18 cellular contexts compared by ENCODE assay signal in genomic region chr10:17811466-17811865, GRCh38. TPM values are rescaled to one million over a fixed set of nuclear protein-coding genes. Genes with fewer than 3 reads are reported as not detected.
"Had no signal": no experiment of that assay in that cellular context is flagged by ENCODE, and none has a peak within 500 bp of the region (broad histone marks: within the 10 kb centered on the region; RNA-seq: fewer than 3 reads in every experiment).

No MANE protein-coding gene starts in this region.

- DNase-seq: activated CD4-positive, alpha-beta T cell treated with anti-CD3 and anti-CD28 coated beads, Interleukin-2, amount 10 ng/mL, durations not matched to agents 7 days and 5 days; activated CD8-positive, alpha-beta memory T cell treated with anti-CD3 and anti-CD28 coated beads for 24 hours; activated naive CD8-positive, alpha-beta T cell treated with anti-CD3 and anti-CD28 coated beads, Interleukin-2, amount 10 ng/mL, durations not matched to agents 7 days and 5 days; anterior cingulate cortex; dorsolateral prefrontal cortex; endodermal cell; erythroblast; hypothalamus; left ventricle myocardium superior; stimulated activated CD4-positive, alpha-beta T cell treated with anti-CD3 and anti-CD28 coated beads, Interleukin-12 subunit alpha, Interleukin-12 subunit beta, amount 100 ng/mL, for 4 hours; stimulated activated CD4-positive, alpha-beta T cell treated with anti-CD3 and anti-CD28 coated beads, Interleukin-2, amount 100 ng/mL, for 24 hours; transverse colon had no signal

- H3K4me3 Mint-ChIP-seq: activated CD4-positive, alpha-beta T cell treated with anti-CD3 and anti-CD28 coated beads, Interleukin-2, amount 10 ng/mL, durations not matched to agents 7 days and 5 days; activated naive CD8-positive, alpha-beta T cell treated with anti-CD3 and anti-CD28 coated beads, Interleukin-2, amount 10 ng/mL, durations not matched to agents 7 days and 5 days; activated T-helper 1 cell treated with anti-CD3 and anti-CD28 coated beads, Interleukin-12 subunit alpha, Interleukin-12 subunit beta, Interleukin-2, Interleukin-4 antibody, amounts not matched to agents 30 ng/mL and 10 ng/mL and 1 ng/mL, durations not matched to agents 14 hours and 24 hours and 36 hours; endodermal cell; stimulated activated effector memory CD8-positive, alpha-beta T cell treated with anti-CD3 and anti-CD28 coated beads, Interleukin-12 subunit alpha, Interleukin-12 subunit beta, amount 100 ng/mL, for 72 hours had no signal

- H3K4me3 ChIP-seq: prostate gland, SK-N-MC had no signal

- H3K27ac ChIP-seq: dorsolateral prefrontal cortex, prostate gland, SK-N-MC, transverse colon had no signal

- H3K9me3 Mint-ChIP-seq: activated CD4-positive, alpha-beta T cell treated with anti-CD3 and anti-CD28 coated beads, Interleukin-2, amount 10 ng/mL, durations not matched to agents 7 days and 5 days; activated naive CD8-positive, alpha-beta T cell treated with anti-CD3 and anti-CD28 coated beads, Interleukin-2, amount 10 ng/mL, durations not matched to agents 7 days and 5 days; activated T-helper 1 cell treated with anti-CD3 and anti-CD28 coated beads, Interleukin-12 subunit alpha, Interleukin-12 subunit beta, Interleukin-2, Interleukin-4 antibody, amounts not matched to agents 30 ng/mL and 10 ng/mL and 1 ng/mL, durations not matched to agents 14 hours and 24 hours and 36 hours; endodermal cell; stimulated activated effector memory CD8-positive, alpha-beta T cell treated with anti-CD3 and anti-CD28 coated beads, Interleukin-12 subunit alpha, Interleukin-12 subunit beta, amount 100 ng/mL, for 72 hours had no signal

- H3K27ac Mint-ChIP-seq: activated CD4-positive, alpha-beta T cell treated with anti-CD3 and anti-CD28 coated beads, Interleukin-2, amount 10 ng/mL, durations not matched to agents 7 days and 5 days; activated naive CD8-positive, alpha-beta T cell treated with anti-CD3 and anti-CD28 coated beads, Interleukin-2, amount 10 ng/mL, durations not matched to agents 7 days and 5 days; activated T-helper 1 cell treated with anti-CD3 and anti-CD28 coated beads, Interleukin-12 subunit alpha, Interleukin-12 subunit beta, Interleukin-2, Interleukin-4 antibody, amounts not matched to agents 30 ng/mL and 10 ng/mL and 1 ng/mL, durations not matched to agents 14 hours and 24 hours and 36 hours; endodermal cell; stimulated activated effector memory CD8-positive, alpha-beta T cell treated with anti-CD3 and anti-CD28 coated beads, Interleukin-12 subunit alpha, Interleukin-12 subunit beta, amount 100 ng/mL, for 72 hours had no signal

- H3K36me3 Mint-ChIP-seq: activated naive CD8-positive, alpha-beta T cell treated with anti-CD3 and anti-CD28 coated beads, Interleukin-2, amount 10 ng/mL, durations not matched to agents 7 days and 5 days; stimulated activated effector memory CD8-positive, alpha-beta T cell treated with anti-CD3 and anti-CD28 coated beads, Interleukin-12 subunit alpha, Interleukin-12 subunit beta, amount 100 ng/mL, for 72 hours had no signal

- H3K36me3 ChIP-seq: prostate gland, transverse colon had no signal

- H3K27me3 ChIP-seq: transverse colon had no signal

- ATAC-seq: left ventricle myocardium superior; stimulated activated effector memory CD8-positive, alpha-beta T cell treated with anti-CD3 and anti-CD28 coated beads, Interleukin-12 subunit alpha, Interleukin-12 subunit beta, amount 100 ng/mL, for 72 hours had no signal

- H3K9me3 ChIP-seq: prostate gland, transverse colon had no signal

- H3K4me1 ChIP-seq: prostate gland, transverse colon had no signal

RNA-seq across cellular contexts. Expression of gene MRC1, which starts 2.3 kb away (rescaled TPM):
- total RNA-seq: activated CD4-positive, alpha-beta T cell treated with anti-CD3 and anti-CD28 coated beads, Interleukin-2, amount 10 ng/mL, durations not matched to agents 7 days and 5 days; activated T-helper 1 cell treated with anti-CD3 and anti-CD28 coated beads, Interleukin-12 subunit alpha, Interleukin-12 subunit beta, Interleukin-2, Interleukin-4 antibody, amounts not matched to agents 30 ng/mL and 10 ng/mL and 1 ng/mL, durations not matched to agents 14 hours and 24 hours and 36 hours; chondrocyte had no signal
- polyA plus RNA-seq: neural cell had no signal

RNA-seq across cellular contexts. Expression of gene TMEM236, which starts 59.5 kb away (rescaled TPM):
- total RNA-seq: activated T-helper 1 cell treated with anti-CD3 and anti-CD28 coated beads, Interleukin-12 subunit alpha, Interleukin-12 subunit beta, Interleukin-2, Interleukin-4 antibody, amounts not matched to agents 30 ng/mL and 10 ng/mL and 1 ng/mL, durations not matched to agents 14 hours and 24 hours and 36 hours had no signal
